ENCODE assay signal across 19 cellular contexts in the genomic region with DNA sequence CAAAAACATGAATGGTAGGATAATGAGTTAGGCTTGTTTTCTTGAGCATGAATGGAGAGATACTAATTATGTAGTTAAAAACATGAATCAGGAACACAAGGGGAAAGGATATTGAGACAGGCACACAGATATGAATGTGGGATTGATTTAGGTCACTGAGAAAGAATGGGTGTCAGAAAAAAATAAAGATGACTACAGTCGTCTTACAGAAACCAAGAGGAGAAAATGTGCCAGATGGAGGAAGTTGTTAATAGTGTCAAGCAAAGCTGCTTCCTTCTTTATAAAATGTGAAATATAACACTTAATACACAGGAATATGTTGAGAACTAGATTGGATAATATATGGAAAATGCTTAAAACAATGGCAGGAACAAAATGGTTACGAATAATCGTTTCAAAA.
A peak's percentile ranks its signal among the peaks of the same experiment; 100 is the strongest.
DNase-seq lines count a peak whose midpoint lies in the region; ATAC-seq, FAIRE-seq and TF ChIP-seq lines count a peak whose summit lies in the region.
"Had no signal": no experiment of that assay in that cellular context is flagged by ENCODE, and none has a peak within 500 bp of the region (broad histone marks: within the 10 kb centered on the region; RNA-seq: fewer than 3 reads in every experiment).

No MANE protein-coding gene starts in this region.

- H2AFZ ChIP-seq in OCI-LY7 (ENCODE audit: low read length) (peak overlapping the region; percentile 21; the same call in 1 of the 2 replicates), endothelial cell of umbilical vein (ENCODE audit: low read depth, low read length) (peak overlapping the region; percentile 16)
- H2AFZ ChIP-seq: GM23248, PC-9 had no signal

- H4K20me1 ChIP-seq in OCI-LY7 (ENCODE audit: insufficient read depth, low read length) = no peaks in the 10 kb centered on the region
- no peaks in the 10 kb centered on the region for H4K20me1 ChIP-seq in endothelial cell of umbilical vein (replicated peaks; ENCODE audit: control insufficient read depth, extremely low read depth, insufficient read depth, low read length)

- H3K4me1 ChIP-seq in OCI-LY7 (ENCODE audit: insufficient read depth, low read length, poor library complexity, severe bottlenecking) = peaks cover 4% of the 10 kb centered on the region
- peaks cover 67% of the 10 kb centered on the region for H3K4me1 ChIP-seq in endothelial cell of umbilical vein (ENCODE audit: control insufficient read depth, extremely low read depth, insufficient read depth, low read length)

- H3K9me1 ChIP-seq in endothelial cell of umbilical vein (replicated peaks; ENCODE audit: control insufficient read depth, extremely low read depth, insufficient read depth, low read length) = no peaks in the 10 kb centered on the region

- ATAC-seq in HG02571 (IDR thresholded peaks at IDR 0.05; ENCODE audit: unreplicated experiment) (no peak), HG02798 (IDR thresholded peaks at IDR 0.05; ENCODE audit: poor library complexity, unreplicated experiment) (no peak)
- ATAC-seq: CD8-positive, alpha-beta T cell; HepG2 had no signal

- H3K27me3 ChIP-seq in endothelial cell of umbilical vein (ENCODE audit: control insufficient read depth in 2 of 2, insufficient read depth in 2 of 2, low read length in 2 of 2) = no peaks in the 10 kb centered on the region
- H3K27me3 ChIP-seq: MG63, SJCRH30 had no signal

- peaks cover 4% of the 10 kb centered on the region; the same call in 1 of the 2 replicates for H3K9me2 ChIP-seq in OCI-LY7 (ENCODE audit: insufficient read depth, low read length)

- H3K4me2 ChIP-seq in OCI-LY7 (ENCODE audit: low read length) (no peak overlapping the region), endothelial cell of umbilical vein (ENCODE audit: insufficient read depth, low read length) (peak overlapping the region; percentile 37)
- H3K4me2 ChIP-seq: PC-9 had no signal

- intact Hi-C loops in OCI-LY7 (cut with micrococcal nuclease; ENCODE audit: unreplicated experiment) = no loop called here
- intact Hi-C loops in endothelial cell of umbilical vein (cut with micrococcal nuclease) = loop anchor here (1.0 kb wide), 4 partner anchors 46 to 256 kb away; partner anchors contain the start of gene GNG11

- CTCF ChIA-PET in OCI-LY7 (lab: Charles Lee; ENCODE audit: unreplicated experiment) = interaction anchor here (1.3 kb wide), 1 partner anchor 9 kb away, joined by 4 read pairs; no protein-coding TSS in a partner anchor
- CTCF ChIA-PET in endothelial cell of umbilical vein (lab: Charles Lee) = interaction anchor here (0.8 to 1.1 kb wide), 4 partner anchors 9 to 218 kb away, joined by 3 to 4 read pairs (median 3); no protein-coding TSS in a partner anchor

- H3K4me3 ChIP-seq in OCI-LY7 (ENCODE audit: low read depth, low read length, poor library complexity, severe bottlenecking) = no peak overlapping the region
- H3K4me3 ChIP-seq in endothelial cell of umbilical vein (replicated peaks in 1 of 3; ENCODE audit: insufficient read depth in 1 of 3, low read depth in 1 of 3, low read length in 3 of 3) = no peak overlapping the region
- H3K4me3 ChIP-seq: GM23248, MG63, PC-9, SJCRH30 had no signal

- H3K36me3 ChIP-seq in OCI-LY7 (ENCODE audit: insufficient read depth, low read length) = no peaks in the 10 kb centered on the region
- no peaks in the 10 kb centered on the region for H3K36me3 ChIP-seq in endothelial cell of umbilical vein (ENCODE audit: control insufficient read depth in 2 of 2, extremely low read depth in 1 of 2, insufficient read depth in 2 of 2, low read length in 2 of 2)
- H3K36me3 ChIP-seq: MG63, SJCRH30 had no signal

- TF ChIP-seq POLR2A in endothelial cell of umbilical vein (IDR thresholded peaks at IDR 0.05; ENCODE audit: low read depth, low read length) = no peak

- FAIRE-seq in endothelial cell of umbilical vein (lab: Jason Lieb, UNC) = no peak
- FAIRE-seq: HepG2 had no signal

- H3K27ac ChIP-seq in OCI-LY7 (ENCODE audit: low read depth, low read length, poor library complexity, severe bottlenecking) = no peak overlapping the region
- peak overlapping the region; percentile 89 for H3K27ac ChIP-seq in endothelial cell of umbilical vein (ENCODE audit: insufficient read depth, low read depth, low read length)
- H3K27ac ChIP-seq: 22Rv1, GM23248, PC-9, SJCRH30 had no signal

- H3K9me3 ChIP-seq in OCI-LY7 (ENCODE audit: low read length) (no peaks in the 10 kb centered on the region), endothelial cell of umbilical vein (replicated peaks; ENCODE audit: control insufficient read depth, insufficient read depth, low read length) (no peaks in the 10 kb centered on the region)
- H3K9me3 ChIP-seq: MG63 had no signal

- peak overlapping the region; percentile 78 for H3K9ac ChIP-seq in endothelial cell of umbilical vein (replicated peaks; ENCODE audit: extremely low read depth, insufficient read depth, low read length)
- H3K9ac ChIP-seq: GM23248 had no signal

- BruUV-seq in OCI-LY7 (replicated peaks; lab: Mats Ljungman, UMichigan) (no TSS peak), endothelial cell of umbilical vein (replicated peaks; lab: Mats Ljungman, UMichigan) (no TSS peak)

- H3K79me2 ChIP-seq in OCI-LY7 (ENCODE audit: insufficient read depth, low read depth, low read length) (no peaks in the 10 kb centered on the region), endothelial cell of umbilical vein (ENCODE audit: control insufficient read depth, insufficient read depth, low read length) (no peaks in the 10 kb centered on the region)

- dilution Hi-C loops in endothelial cell of umbilical vein (cut with MboI; ENCODE audit: extremely low pct_ligation_motif_present, low sequenced_read_pairs) = no loop called here

- no peak for TF ChIP-seq CTCF in OCI-LY7 (conservative IDR thresholded peaks at IDR 0.05; ENCODE audit: low read length)
- TF ChIP-seq CTCF in endothelial cell of umbilical vein (IDR thresholded peaks at IDR 0.05; ENCODE audit: extremely low read depth in 1 of 2, insufficient read depth in 1 of 2, low read depth in 1 of 2, low read length in 2 of 2) = no peak

- DNase-seq in NOMO-1 treated with DMSO at 0.1 percent for 48 hours (lab: John Stamatoyannopoulos, UW; ENCODE audit: unreplicated experiment) (peak; percentile 50), NOMO-1 treated with dmso at 0.1 percent for 144 hours (lab: John Stamatoyannopoulos, UW; ENCODE audit: unreplicated experiment) (no peak), OCI-LY7 (ENCODE audit: low spot score) (no peak), endothelial cell of umbilical vein (ENCODE audit: low read depth, low spot score) (peak; percentile 96), NCI-H2171 treated with DMSO at 0.1 percent for 48 hours (lab: John Stamatoyannopoulos, UW) (no peak)
- DNase-seq in stimulated activated CD4-positive, alpha-beta T cell treated with anti-CD3 and anti-CD28 coated beads, Interleukin-4, amount 100 ng/mL, for 24 hours = no peak
- DNase-seq: CD8-positive, alpha-beta T cell; DMS79; GM23248; MG63; NCI-H1092 treated with DMSO at 0.1 percent for 48 hours; NCI-H2227 treated with DMSO at 0.1 percent for 48 hours; NCI-H524 treated with DMSO at 0.1 percent for 48 hours; PC-9; SJCRH30 had no signal

- POLR2A ChIA-PET in OCI-LY7 (lab: Charles Lee) (no interaction called here), endothelial cell of umbilical vein (lab: Charles Lee) (no interaction called here)

TF ChIP-seq in endothelial cell of umbilical vein, 7 proteins besides CTCF, POLR2A, EP300 and RAD21:
- TF ChIP-seq GATA2 (IDR thresholded peaks at IDR 0.05; ENCODE audit: insufficient read depth, insufficient read length, low read depth, low read length) (peak; percentile 14), JUN (IDR thresholded peaks at IDR 0.05; ENCODE audit: borderline replicate concordance, insufficient read depth, insufficient read length, low read depth) (peak; percentile 76)
- TF ChIP-seq, protein P1, sequence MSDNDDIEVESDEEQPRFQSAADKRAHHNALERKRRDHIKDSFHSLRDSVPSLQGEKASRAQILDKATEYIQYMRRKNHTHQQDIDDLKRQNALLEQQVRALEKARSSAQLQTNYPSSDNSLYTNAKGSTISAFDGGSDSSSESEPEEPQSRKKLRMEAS (IDR thresholded peaks at IDR 0.05; ENCODE audit: insufficient read depth, insufficient read length) = no peak
TF ChIP-seq in endothelial cell of umbilical vein: peak in this region for 2.

Comparison
In these comparisons a context has a peak if more than half of its experiments do, and no peak if none do; other contexts are left out.
1. DNase-seq: peak in NOMO-1 treated with DMSO at 0.1 percent for 48 hours (single experiment) and endothelial cell of umbilical vein (single experiment); none in NOMO-1 treated with dmso at 0.1 percent for 144 hours (single experiment), OCI-LY7 (single experiment), stimulated activated CD4-positive, alpha-beta T cell treated with anti-CD3 and anti-CD28 coated beads, Interleukin-4, amount 100 ng/mL, for 24 hours (single experiment) and NCI-H2171 treated with DMSO at 0.1 percent for 48 hours (single experiment).